10 cellular contexts compared by ENCODE assay signal in genomic region chr10:132506711-132507466, GRCh38. TPM values are rescaled to one million over a fixed set of nuclear protein-coding genes. Genes with fewer than 3 reads are reported as not detected.
DNase-seq lines count a peak whose midpoint lies in the region; ATAC-seq and TF ChIP-seq lines count a peak whose summit lies in the region.
"Had no signal": no experiment of that assay in that cellular context is flagged by ENCODE, and none has a peak within 500 bp of the region (broad histone marks: within the 10 kb centered on the region; RNA-seq: fewer than 3 reads in every experiment).

No MANE protein-coding gene starts in this region.

- H3K27me3 ChIP-seq in right lobe of liver (no peaks in the 10 kb centered on the region), vagina (no peaks in the 10 kb centered on the region)

- DNase-seq in activated effector memory CD4-positive, alpha-beta T cell treated with anti-CD3 and anti-CD28 coated beads, Interleukin-2, amount 50 U/mL, for 16 hours: peak; percentile 56
- DNase-seq in activated effector memory CD4-positive, alpha-beta T cell treated with Interleukin-2 at 50 U/mL for 16 hours: no peak
- DNase-seq in coronary artery (ENCODE audit: low spot score) (peak; percentile 66), right lobe of liver (peak in 1 of 3 donors; percentile 44), vagina (ENCODE audit: extremely low spot score in 2 of 2) (no peak), SW480 (ENCODE audit: low spot score) (no peak), NCI-H187 treated with DMSO at 0.1 percent for 48 hours (lab: John Stamatoyannopoulos, UW) (no peak)
- DNase-seq in stimulated activated CD8-positive, alpha-beta memory T cell treated with anti-CD3 and anti-CD28 coated beads, Interleukin-4, amount 100 ng/mL, for 48 hours: no peak

- H3K36me3 ChIP-seq in right lobe of liver: no peaks in the 10 kb centered on the region
- no peaks in the 10 kb centered on the region for H3K36me3 ChIP-seq in vagina
- H3K36me3 ChIP-seq: BLaER1 had no signal

- H3K4me3 ChIP-seq in coronary artery (no peak overlapping the region), right lobe of liver (no peak overlapping the region), vagina (no peak overlapping the region)
- H3K4me3 ChIP-seq: BLaER1 had no signal

- TF ChIP-seq CTCF in coronary artery (IDR thresholded peaks at IDR 0.05) (no peak), right lobe of liver (IDR thresholded peaks at IDR 0.05) (no peak), vagina (IDR thresholded peaks at IDR 0.05) (no peak)

- intact Hi-C loops in right lobe of liver (cut with DNase I) (no loop called here), vagina (cut with DNase I) (no loop called here)

- WGBS in right lobe of liver (ENCODE audit: insufficient coverage, low coverage, low lambda C conversion rate, missing lambda C conversion rate): 72% methylated on average over 4 of the region's 11 CpGs

- H3K4me1 ChIP-seq in right lobe of liver: peaks cover 0 to 10% (median 0%) of the 10 kb centered on the region in 4 donors
- peaks cover 22% of the 10 kb centered on the region for H3K4me1 ChIP-seq in vagina

- H3K9me3 ChIP-seq in right lobe of liver: no peaks in the 10 kb centered on the region
- H3K9me3 ChIP-seq in vagina: no peaks in the 10 kb centered on the region
- H3K9me3 ChIP-seq: BLaER1 had no signal

- H3K27ac ChIP-seq in coronary artery (peak overlapping the region in 1 of 2 donors; percentile 45), right lobe of liver (peak overlapping the region in 2 of 3 donors; percentile 44 to 56), vagina (peak overlapping the region; percentile 72)
- H3K27ac ChIP-seq: BLaER1 had no signal

- peak; percentile 6 to 58 (median 23) for ATAC-seq in right lobe of liver
- ATAC-seq: Panc1 had no signal

- no peak for TF ChIP-seq POLR2A in right lobe of liver (IDR thresholded peaks at IDR 0.05)
- TF ChIP-seq POLR2A in vagina (IDR thresholded peaks at IDR 0.05): no peak

RNA-seq across cellular contexts. Expression of gene INPP5A, which starts 30.7 kb away (rescaled TPM):
- total RNA-seq in right lobe of liver (10 to 100 TPM; 12.5 to 24.6 (median 16.9) TPM), vagina (24.3 TPM)

Comparison
In these comparisons a context has a peak if more than half of its experiments do, and no peak if none do; other contexts are left out.
1. DNase-seq: peak in activated effector memory CD4-positive, alpha-beta T cell treated with anti-CD3 and anti-CD28 coated beads, Interleukin-2, amount 50 U/mL, for 16 hours (single experiment) and coronary artery (single experiment); none in activated effector memory CD4-positive, alpha-beta T cell treated with Interleukin-2 at 50 U/mL for 16 hours (single experiment), vagina (0 of 2), SW480 (single experiment), NCI-H187 treated with DMSO at 0.1 percent for 48 hours (single experiment) and stimulated activated CD8-positive, alpha-beta memory T cell treated with anti-CD3 and anti-CD28 coated beads, Interleukin-4, amount 100 ng/mL, for 48 hours (single experiment).